In the genomic region with DNA sequence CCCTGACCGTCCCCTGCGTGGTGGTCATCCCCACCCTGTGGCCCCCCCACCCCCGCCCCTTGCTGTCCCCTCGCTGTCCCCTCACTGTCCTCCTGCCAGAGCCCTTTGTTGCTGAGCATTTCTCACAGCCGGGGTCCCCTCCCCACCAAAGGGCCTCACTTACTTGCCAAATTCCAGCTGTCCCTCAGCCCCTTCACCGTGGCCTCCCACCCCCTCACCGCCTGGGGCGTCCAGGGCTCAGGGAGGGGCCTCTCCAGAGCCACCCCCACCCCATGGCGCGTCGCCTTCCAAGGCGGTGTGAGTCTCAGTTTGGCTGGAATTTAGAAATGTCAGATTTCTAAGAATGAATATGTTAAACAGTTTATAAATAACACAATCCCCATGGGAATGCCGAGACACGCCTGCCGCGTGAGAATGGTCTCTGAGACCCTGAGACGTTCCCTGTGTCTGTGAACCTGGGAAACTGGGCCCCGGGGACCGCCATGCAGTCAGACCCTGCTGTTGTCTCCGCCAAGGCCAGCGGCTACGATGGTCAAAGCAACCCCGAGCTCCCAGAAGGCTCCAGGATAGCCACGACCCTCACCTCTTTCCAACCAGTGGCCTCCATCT, we compare ENCODE assay signal across 1 cellular context.
TF ChIP-seq lines count a peak whose summit lies in the region.

No MANE protein-coding gene starts in this region.

TF ChIP-seq in GM23338, 12 proteins besides CTCF, POLR2A, EP300 and RAD21 (continued from another document):
- TF ChIP-seq, protein P1, sequence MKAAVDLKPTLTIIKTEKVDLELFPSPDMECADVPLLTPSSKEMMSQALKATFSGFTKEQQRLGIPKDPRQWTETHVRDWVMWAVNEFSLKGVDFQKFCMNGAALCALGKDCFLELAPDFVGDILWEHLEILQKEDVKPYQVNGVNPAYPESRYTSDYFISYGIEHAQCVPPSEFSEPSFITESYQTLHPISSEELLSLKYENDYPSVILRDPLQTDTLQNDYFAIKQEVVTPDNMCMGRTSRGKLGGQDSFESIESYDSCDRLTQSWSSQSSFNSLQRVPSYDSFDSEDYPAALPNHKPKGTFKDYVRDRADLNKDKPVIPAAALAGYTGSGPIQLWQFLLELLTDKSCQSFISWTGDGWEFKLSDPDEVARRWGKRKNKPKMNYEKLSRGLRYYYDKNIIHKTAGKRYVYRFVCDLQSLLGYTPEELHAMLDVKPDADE (IDR thresholded peaks at IDR 0.05): no peak
- no peak for TF ChIP-seq NANOG (IDR thresholded peaks at IDR 0.05; ENCODE audit: borderline replicate concordance)
- no peak for TF ChIP-seq EZH2 (IDR thresholded peaks at IDR 0.05; ENCODE audit: low read depth, unreplicated experiment)
- TF ChIP-seq, protein P2, sequence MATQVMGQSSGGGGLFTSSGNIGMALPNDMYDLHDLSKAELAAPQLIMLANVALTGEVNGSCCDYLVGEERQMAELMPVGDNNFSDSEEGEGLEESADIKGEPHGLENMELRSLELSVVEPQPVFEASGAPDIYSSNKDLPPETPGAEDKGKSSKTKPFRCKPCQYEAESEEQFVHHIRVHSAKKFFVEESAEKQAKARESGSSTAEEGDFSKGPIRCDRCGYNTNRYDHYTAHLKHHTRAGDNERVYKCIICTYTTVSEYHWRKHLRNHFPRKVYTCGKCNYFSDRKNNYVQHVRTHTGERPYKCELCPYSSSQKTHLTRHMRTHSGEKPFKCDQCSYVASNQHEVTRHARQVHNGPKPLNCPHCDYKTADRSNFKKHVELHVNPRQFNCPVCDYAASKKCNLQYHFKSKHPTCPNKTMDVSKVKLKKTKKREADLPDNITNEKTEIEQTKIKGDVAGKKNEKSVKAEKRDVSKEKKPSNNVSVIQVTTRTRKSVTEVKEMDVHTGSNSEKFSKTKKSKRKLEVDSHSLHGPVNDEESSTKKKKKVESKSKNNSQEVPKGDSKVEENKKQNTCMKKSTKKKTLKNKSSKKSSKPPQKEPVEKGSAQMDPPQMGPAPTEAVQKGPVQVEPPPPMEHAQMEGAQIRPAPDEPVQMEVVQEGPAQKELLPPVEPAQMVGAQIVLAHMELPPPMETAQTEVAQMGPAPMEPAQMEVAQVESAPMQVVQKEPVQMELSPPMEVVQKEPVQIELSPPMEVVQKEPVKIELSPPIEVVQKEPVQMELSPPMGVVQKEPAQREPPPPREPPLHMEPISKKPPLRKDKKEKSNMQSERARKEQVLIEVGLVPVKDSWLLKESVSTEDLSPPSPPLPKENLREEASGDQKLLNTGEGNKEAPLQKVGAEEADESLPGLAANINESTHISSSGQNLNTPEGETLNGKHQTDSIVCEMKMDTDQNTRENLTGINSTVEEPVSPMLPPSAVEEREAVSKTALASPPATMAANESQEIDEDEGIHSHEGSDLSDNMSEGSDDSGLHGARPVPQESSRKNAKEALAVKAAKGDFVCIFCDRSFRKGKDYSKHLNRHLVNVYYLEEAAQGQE (IDR thresholded peaks at IDR 0.05; ENCODE audit: unreplicated experiment): no peak
